Comparison of ENCODE assay signal across 19 cellular contexts in the genomic region with DNA sequence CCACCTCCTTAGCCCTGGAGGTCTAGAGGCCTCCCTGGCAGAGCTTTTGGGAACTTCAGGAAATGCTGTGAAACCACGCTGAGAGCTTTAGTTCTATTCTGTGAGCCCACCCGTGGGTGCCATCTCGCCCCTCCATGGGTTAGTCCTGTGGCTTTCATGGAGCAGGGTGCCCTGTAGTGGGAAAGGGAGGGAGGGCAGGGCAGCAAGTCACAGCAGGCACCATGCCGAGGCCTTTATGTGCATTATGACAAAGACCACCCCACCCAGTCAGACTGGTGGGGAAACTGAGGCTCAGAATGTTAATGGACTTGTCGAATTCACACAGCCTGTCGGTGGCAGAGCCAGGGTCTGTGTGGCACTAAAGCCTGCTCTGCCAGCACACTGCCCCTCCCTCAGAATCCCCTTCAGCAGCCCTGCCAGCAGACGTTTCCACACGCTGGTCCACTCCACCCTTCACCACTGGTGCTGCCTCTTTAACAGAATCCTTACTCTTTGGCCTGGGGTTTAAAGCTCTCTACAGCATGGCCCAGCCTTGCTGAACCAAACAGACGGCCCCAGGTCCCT. TPM values are rescaled to one million over a fixed set of nuclear protein-coding genes. Genes with fewer than 3 reads are reported as not detected.
"Had no signal": no experiment of that assay in that cellular context is flagged by ENCODE, and none has a peak within 500 bp of the region (broad histone marks: within the 10 kb centered on the region; RNA-seq: fewer than 3 reads in every experiment).

No MANE protein-coding gene starts in this region.

- H3K4me3 Mint-ChIP-seq: activated B cell treated with CpG ODN at 0.5 μM for 24 hours; activated CD4-positive, alpha-beta memory T cell treated with anti-CD3 and anti-CD28 coated beads for 36 hours; activated naive CD4-positive, alpha-beta T cell treated with anti-CD3 and anti-CD28 coated beads, Interleukin-2, amount 50 U/mL, for 24 hours; stimulated activated naive CD8-positive, alpha-beta T cell treated with anti-CD3 and anti-CD28 coated beads, Interleukin-15, Interleukin-2, amounts not matched to agents 100 ng/mL and 50 ng/mL, for 24 hours had no signal

- H3K27ac Mint-ChIP-seq: activated B cell treated with CpG ODN at 0.5 μM for 24 hours; activated CD4-positive, alpha-beta memory T cell treated with anti-CD3 and anti-CD28 coated beads for 36 hours; activated naive CD4-positive, alpha-beta T cell treated with anti-CD3 and anti-CD28 coated beads, Interleukin-2, amount 50 U/mL, for 24 hours; progenitor cell of endocrine pancreas; stimulated activated naive CD8-positive, alpha-beta T cell treated with anti-CD3 and anti-CD28 coated beads, Interleukin-15, Interleukin-2, amounts not matched to agents 100 ng/mL and 50 ng/mL, for 24 hours had no signal

- H3K36me3 ChIP-seq: transverse colon, uterus had no signal

- H3K9me3 ChIP-seq: transverse colon, uterus had no signal

- H3K27ac ChIP-seq: transverse colon, uterus had no signal

- H3K4me1 Mint-ChIP-seq: activated naive CD4-positive, alpha-beta T cell treated with anti-CD3 and anti-CD28 coated beads, Interleukin-2, amount 50 U/mL, for 24 hours had no signal

- H3K36me3 Mint-ChIP-seq: activated CD4-positive, alpha-beta memory T cell treated with anti-CD3 and anti-CD28 coated beads for 36 hours; activated naive CD4-positive, alpha-beta T cell treated with anti-CD3 and anti-CD28 coated beads, Interleukin-2, amount 50 U/mL, for 24 hours had no signal

- H3K4me1 ChIP-seq: transverse colon, uterus had no signal

- H3K27me3 ChIP-seq: transverse colon, uterus had no signal

- H3K4me3 ChIP-seq: lung, transverse colon, uterus had no signal

- H3K27me3 Mint-ChIP-seq: activated CD4-positive, alpha-beta memory T cell treated with anti-CD3 and anti-CD28 coated beads for 36 hours; activated naive CD4-positive, alpha-beta T cell treated with anti-CD3 and anti-CD28 coated beads, Interleukin-2, amount 50 U/mL, for 24 hours; stimulated activated naive CD8-positive, alpha-beta T cell treated with anti-CD3 and anti-CD28 coated beads, Interleukin-15, Interleukin-2, amounts not matched to agents 100 ng/mL and 50 ng/mL, for 24 hours had no signal

- H3K9me3 Mint-ChIP-seq: activated B cell treated with CpG ODN at 0.5 μM for 24 hours; activated CD4-positive, alpha-beta memory T cell treated with anti-CD3 and anti-CD28 coated beads for 36 hours; activated naive CD4-positive, alpha-beta T cell treated with anti-CD3 and anti-CD28 coated beads, Interleukin-2, amount 50 U/mL, for 24 hours; stimulated activated naive CD8-positive, alpha-beta T cell treated with anti-CD3 and anti-CD28 coated beads, Interleukin-15, Interleukin-2, amounts not matched to agents 100 ng/mL and 50 ng/mL, for 24 hours had no signal

- DNase-seq: activated B cell treated with CpG ODN at 0.5 μM for 24 hours; activated CD4-positive, alpha-beta memory T cell treated with anti-CD3 and anti-CD28 coated beads for 36 hours; activated CD4-positive, alpha-beta T cell treated with anti-CD3 and anti-CD28 coated beads for 4 hours; activated gamma-delta T cell; activated T-cell treated with anti-CD3 and anti-CD28 coated beads, Interleukin-2, amount 50 U/mL, for 48 hours; hypothalamus; midbrain; transverse colon had no signal

RNA-seq across cellular contexts. Expression of gene TMPRSS13, which starts 13.4 kb away (rescaled TPM):
- total RNA-seq: osteoblast, skeletal muscle tissue had no signal
- polyA plus RNA-seq: neural cell had no signal

RNA-seq across cellular contexts. Expression of gene FXYD6, which starts 39.3 kb away (rescaled TPM):
- total RNA-seq: activated B cell treated with CpG ODN at 0.5 μM for 24 hours; bronchial epithelial cell; osteoblast; T-helper 2 cell treated with Interferon-gamma antibody and Interleukin-4, amounts not matched to agents 100 ng/mL and 5 ng/mL, for 36 hours had no signal
- polyA plus RNA-seq: keratinocyte had no signal
